Comparison of ENCODE assay signal across 8 cellular contexts in the genomic region with DNA sequence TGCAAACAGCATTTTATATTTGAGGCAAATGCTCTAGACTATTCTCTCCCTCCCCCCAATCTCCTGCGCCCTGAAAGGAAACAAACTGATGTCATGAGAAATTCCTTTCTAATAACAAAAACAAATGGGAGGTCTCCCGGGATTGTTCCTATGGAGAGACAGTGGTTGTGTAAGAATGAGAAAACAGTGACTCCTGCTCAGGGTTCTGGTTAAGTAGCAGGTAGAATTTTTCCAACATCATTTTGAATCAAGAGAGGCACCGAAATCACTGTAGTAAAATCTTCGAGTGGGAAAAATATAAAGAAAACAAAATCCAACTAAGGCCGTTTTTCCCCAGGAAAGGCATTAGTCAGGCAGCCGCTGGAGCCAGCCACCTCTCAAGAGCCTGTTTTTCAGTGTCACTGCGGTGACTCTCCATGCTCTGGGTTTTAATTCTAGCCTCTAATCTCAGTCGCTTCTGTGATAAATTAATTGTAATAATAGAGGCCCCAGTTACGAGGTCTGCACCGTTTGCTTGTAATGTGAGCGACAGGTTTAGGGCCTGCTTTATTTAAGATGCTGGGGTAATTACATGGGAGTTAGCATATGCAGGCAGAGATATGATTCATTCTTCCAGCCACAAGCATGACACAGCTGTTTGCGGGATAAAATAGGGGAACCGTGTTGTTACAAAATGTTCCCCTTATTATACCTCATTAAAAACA.
DNase-seq lines count a peak whose midpoint lies in the region; ATAC-seq and TF ChIP-seq lines count a peak whose summit lies in the region.

No MANE protein-coding gene starts in this region.

- no peaks in the 10 kb centered on the region for H3K36me3 ChIP-seq in thyroid gland

- no peak overlapping the region for H3K4me3 ChIP-seq in choroid plexus epithelial cell (ENCODE audit: low read depth, low read length)
- H3K4me3 ChIP-seq in thyroid gland (replicated peaks in 1 of 3), result no peak overlapping the region

- peak; percentile 91 for DNase-seq in GF-D8 (lab: John Stamatoyannopoulos, UW)
- DNase-seq in NCI-H2227 treated with DMSO at 0.1 percent for 48 hours (lab: John Stamatoyannopoulos, UW), result peak; percentile 45
- DNase-seq in choroid plexus epithelial cell (ENCODE audit: low read depth), result peak; percentile 87
- peak; percentile 58 for DNase-seq in non-pigmented ciliary epithelial cell (ENCODE audit: low read depth)
- DNase-seq in effector CD4-positive, alpha-beta T cell, result no peak
- DNase-seq in T-helper 9 cell, result no peak
- no peak for DNase-seq in thyroid gland

- no peaks in the 10 kb centered on the region for H3K27me3 ChIP-seq in thyroid gland

- ATAC-seq in GM18520 (IDR thresholded peaks at IDR 0.05; ENCODE audit: unreplicated experiment), result no peak

- TF ChIP-seq POLR2A in thyroid gland (IDR thresholded peaks at IDR 0.05), result no peak

- TF ChIP-seq CTCF in choroid plexus epithelial cell (conservative IDR thresholded peaks at IDR 0.05; ENCODE audit: low read depth, low read length), result no peak
- no peak for TF ChIP-seq CTCF in thyroid gland (IDR thresholded peaks at IDR 0.05)

- no peaks in the 10 kb centered on the region for H3K9me3 ChIP-seq in thyroid gland

- intact Hi-C loops in thyroid gland (cut with DNase I), result no loop called here

- 58 to 59% methylated on average over 13 of the region's 13 CpGs for WGBS in thyroid gland, 2 donors

- peak overlapping the region in 1 of 3 donors; percentile 11 for H3K27ac ChIP-seq in thyroid gland

- H3K4me1 ChIP-seq in thyroid gland, result peaks cover 0 to 12% of the 10 kb centered on the region in 2 donors

Comparison
In these comparisons a context has a peak if more than half of its experiments do, and no peak if none do; other contexts are left out.
1. DNase-seq: peak in GF-D8 (single experiment), NCI-H2227 treated with DMSO at 0.1 percent for 48 hours (single experiment), choroid plexus epithelial cell (single experiment) and non-pigmented ciliary epithelial cell (single experiment); none in effector CD4-positive, alpha-beta T cell (single experiment), T-helper 9 cell (single experiment) and thyroid gland (0 of 2).